ENCODE assay signal across 8 cellular contexts in the genomic region with DNA sequence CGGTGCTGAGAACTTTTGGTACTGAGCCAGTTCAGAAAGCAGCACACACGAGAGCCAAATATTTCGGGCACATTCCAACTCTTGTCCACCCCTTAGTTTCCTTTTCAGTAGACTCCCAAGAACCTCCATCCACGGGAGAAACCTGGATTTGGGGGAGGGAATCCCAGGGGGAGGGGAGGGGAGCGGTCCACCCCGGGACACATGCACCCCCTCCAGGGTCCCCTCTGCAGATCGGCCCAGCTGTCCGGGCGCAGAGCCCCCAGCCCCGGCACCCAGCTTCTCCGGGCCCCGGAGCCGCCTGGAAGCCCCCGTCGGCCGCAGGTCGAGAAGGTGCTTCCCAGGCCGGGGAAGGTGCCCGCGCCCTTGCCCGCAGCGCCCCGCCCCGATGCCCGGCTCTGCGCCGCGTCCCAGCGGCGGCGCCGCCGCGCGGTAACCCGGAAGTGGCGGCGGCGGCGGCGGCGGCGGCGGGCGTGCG. TPM values are rescaled to one million over a fixed set of nuclear protein-coding genes. Genes with fewer than 3 reads are reported as not detected.
DNase-seq lines count a peak whose midpoint lies in the region; ATAC-seq and TF ChIP-seq lines count a peak whose summit lies in the region.

No MANE protein-coding gene starts in this region.

- CTCF ChIA-PET in Calu3 (lab: Charles Lee) = interaction anchor here (0.8 to 4.4 kb wide), 10 partner anchors 10 to 127 kb away, joined by 3 to 26 read pairs (median 6); no protein-coding TSS in a partner anchor

- H3K9me3 Mint-ChIP-seq in Calu3 (ENCODE audit: low read depth, unreplicated experiment) (peaks cover 2% of the 10 kb centered on the region), glutamatergic neuron (ENCODE audit: unreplicated experiment) (peaks cover 11% of the 10 kb centered on the region)
- H3K9me3 Mint-ChIP-seq in activated T-helper 1 cell treated with anti-CD3 and anti-CD28 coated beads, Interleukin-12 subunit alpha, Interleukin-12 subunit beta, Interleukin-2, Interleukin-4 antibody, amounts not matched to agents 30 ng/mL and 10 ng/mL and 1 ng/mL, durations not matched to agents 14 hours and 24 hours and 36 hours = no peaks in the 10 kb centered on the region

- no TSS peak for BruUV-seq in Calu3 (replicated peaks; lab: Mats Ljungman, UMichigan)

- H3K9me3 ChIP-seq in MM.1S (replicated peaks; ENCODE audit: insufficient read depth, low read length) (no peaks in the 10 kb centered on the region), psoas muscle (no peaks in the 10 kb centered on the region)

- no peaks in the 10 kb centered on the region for H3K27me3 ChIP-seq in MM.1S (replicated peaks; ENCODE audit: insufficient read depth, low read length)
- no peaks in the 10 kb centered on the region for H3K27me3 ChIP-seq in psoas muscle (ENCODE audit: insufficient read depth in 3 of 3, low read length in 2 of 3)

- H3K4me1 Mint-ChIP-seq in Calu3 (ENCODE audit: low read depth, unreplicated experiment) = peaks cover 34% of the 10 kb centered on the region
- H3K4me1 Mint-ChIP-seq in activated T-helper 1 cell treated with anti-CD3 and anti-CD28 coated beads, Interleukin-12 subunit alpha, Interleukin-12 subunit beta, Interleukin-2, Interleukin-4 antibody, amounts not matched to agents 30 ng/mL and 10 ng/mL and 1 ng/mL, durations not matched to agents 14 hours and 24 hours and 36 hours (ENCODE audit: low read depth) = peaks cover 22% of the 10 kb centered on the region
- peaks cover 8% of the 10 kb centered on the region for H3K4me1 Mint-ChIP-seq in glutamatergic neuron (ENCODE audit: low read depth, unreplicated experiment)

- H3K4me3 ChIP-seq in MM.1S (ENCODE audit: low read length) (peak overlapping the region; percentile 67), psoas muscle (peak overlapping the region; percentile 78)

- H3K36me3 ChIP-seq in MM.1S (replicated peaks; ENCODE audit: insufficient read depth, low read length) (no peaks in the 10 kb centered on the region), psoas muscle (ENCODE audit: insufficient read depth in 1 of 2, low read depth in 1 of 2) (no peaks in the 10 kb centered on the region)

- intact Hi-C loops in Calu3 (cut with micrococcal nuclease; ENCODE audit: unreplicated experiment) (loop anchor here (5.0 to 10.0 kb wide), 4 partner anchors 48 to 237 kb away; no protein-coding TSS in a partner anchor), psoas muscle (cut with DNase I) (loop anchor here in 1 of 2 donors (2.0 to 10.0 kb wide), 3 partner anchors 78 to 130 kb away; partner anchors contain the start of gene CEMIP)
- intact Hi-C loops in activated T-helper 1 cell treated with anti-CD3 and anti-CD28 coated beads, Interleukin-12 subunit alpha, Interleukin-12 subunit beta, Interleukin-2, Interleukin-4 antibody, amounts not matched to agents 30 ng/mL and 10 ng/mL and 1 ng/mL, durations not matched to agents 14 hours and 24 hours and 36 hours (cut with micrococcal nuclease) = loop anchor here (10.0 kb wide), 1 partner anchor 290 kb away; the partner anchor contains the start of gene MESD

- peak overlapping the region; percentile 93 for H2AFZ ChIP-seq in MM.1S (ENCODE audit: low read length)

- DNase-seq in Calu3 (no peak), MM.1S (peak; percentile 44), glutamatergic neuron (peak; percentile 45), psoas muscle (peak; percentile 32 to 52), SHP77 treated with DMSO at 0.1 percent for 48 hours (lab: John Stamatoyannopoulos, UW) (no peak)
- DNase-seq in activated T-helper 1 cell treated with anti-CD3 and anti-CD28 coated beads, Interleukin-12 subunit alpha, Interleukin-12 subunit beta, Interleukin-2, Interleukin-4 antibody, amounts not matched to agents 30 ng/mL and 10 ng/mL and 1 ng/mL, durations not matched to agents 14 hours and 24 hours and 36 hours (ENCODE audit: low spot score) = no peak

- H3K27ac Mint-ChIP-seq in Calu3 (ENCODE audit: unreplicated experiment) (peak overlapping the region; percentile 60), glutamatergic neuron (ENCODE audit: unreplicated experiment) (peak overlapping the region; percentile 64)
- H3K27ac Mint-ChIP-seq in activated T-helper 1 cell treated with anti-CD3 and anti-CD28 coated beads, Interleukin-12 subunit alpha, Interleukin-12 subunit beta, Interleukin-2, Interleukin-4 antibody, amounts not matched to agents 30 ng/mL and 10 ng/mL and 1 ng/mL, durations not matched to agents 14 hours and 24 hours and 36 hours = peak overlapping the region; percentile 61

- H3K27ac ChIP-seq in MM.1S (ENCODE audit: low read length) = peak overlapping the region; percentile 9; the same call in 1 of the 2 replicates
- H3K27ac ChIP-seq in psoas muscle = peak overlapping the region; percentile 83

- no peaks in the 10 kb centered on the region for H3K27me3 Mint-ChIP-seq in Calu3 (ENCODE audit: unreplicated experiment)
- peaks cover 44% of the 10 kb centered on the region for H3K27me3 Mint-ChIP-seq in activated T-helper 1 cell treated with anti-CD3 and anti-CD28 coated beads, Interleukin-12 subunit alpha, Interleukin-12 subunit beta, Interleukin-2, Interleukin-4 antibody, amounts not matched to agents 30 ng/mL and 10 ng/mL and 1 ng/mL, durations not matched to agents 14 hours and 24 hours and 36 hours (ENCODE audit: insufficient read depth)
- H3K27me3 Mint-ChIP-seq in glutamatergic neuron (ENCODE audit: unreplicated experiment) = peaks cover 12% of the 10 kb centered on the region

- WGBS in psoas muscle, 3 donors = 0 to 1% (median 1%) methylated on average over 14 to 46 of the region's 46 CpGs

- H3K9me2 ChIP-seq in MM.1S (replicated peaks; ENCODE audit: insufficient read depth, low read length) = no peaks in the 10 kb centered on the region

- peaks cover 11% of the 10 kb centered on the region; the same call in 1 of the 2 replicates for H3F3A ChIP-seq in MM.1S (ENCODE audit: insufficient read depth, low read length)

- H3K36me3 Mint-ChIP-seq in Calu3 (ENCODE audit: insufficient read depth, unreplicated experiment) (peaks cover 50% of the 10 kb centered on the region), glutamatergic neuron (ENCODE audit: unreplicated experiment) (no peaks in the 10 kb centered on the region)
- H3K36me3 Mint-ChIP-seq in activated T-helper 1 cell treated with anti-CD3 and anti-CD28 coated beads, Interleukin-12 subunit alpha, Interleukin-12 subunit beta, Interleukin-2, Interleukin-4 antibody, amounts not matched to agents 30 ng/mL and 10 ng/mL and 1 ng/mL, durations not matched to agents 14 hours and 24 hours and 36 hours (ENCODE audit: low read depth) = no peaks in the 10 kb centered on the region

- H3K9ac ChIP-seq in MM.1S (ENCODE audit: low read length) = peak overlapping the region; percentile 64

- TF ChIP-seq CTCF in Calu3 (IDR thresholded peaks at IDR 0.05; ENCODE audit: unreplicated experiment) = no peak
- no peak for TF ChIP-seq CTCF in MM.1S (IDR thresholded peaks at IDR 0.05; ENCODE audit: low read length)
- TF ChIP-seq CTCF in glutamatergic neuron (IDR thresholded peaks at IDR 0.05; ENCODE audit: partially characterized antibody, unreplicated experiment) = no peak
- TF ChIP-seq CTCF in psoas muscle (IDR thresholded peaks at IDR 0.05) = no peak

- H3K4me3 Mint-ChIP-seq in Calu3 (ENCODE audit: low read depth, unreplicated experiment) = peak overlapping the region; percentile 91
- H3K4me3 Mint-ChIP-seq in activated T-helper 1 cell treated with anti-CD3 and anti-CD28 coated beads, Interleukin-12 subunit alpha, Interleukin-12 subunit beta, Interleukin-2, Interleukin-4 antibody, amounts not matched to agents 30 ng/mL and 10 ng/mL and 1 ng/mL, durations not matched to agents 14 hours and 24 hours and 36 hours = peak overlapping the region; percentile 79
- peak overlapping the region; percentile 81 for H3K4me3 Mint-ChIP-seq in glutamatergic neuron (ENCODE audit: unreplicated experiment)

- H3K79me2 ChIP-seq in MM.1S (ENCODE audit: low read length) = peaks cover 39% of the 10 kb centered on the region

- ATAC-seq in GM21717 (IDR thresholded peaks at IDR 0.05; ENCODE audit: unreplicated experiment) (peak; percentile 28), psoas muscle (peak; percentile 37 to 81 (median 61)), HG02852 (IDR thresholded peaks at IDR 0.05; ENCODE audit: unreplicated experiment) (no peak)

- no peaks in the 10 kb centered on the region for H4K20me1 ChIP-seq in MM.1S (ENCODE audit: insufficient read depth, low read length)

- H3K4me2 ChIP-seq in MM.1S (ENCODE audit: low read depth, low read length) = peak overlapping the region; percentile 91

- peaks cover 16% of the 10 kb centered on the region for H3K4me1 ChIP-seq in MM.1S (ENCODE audit: low read length)
- peaks cover 11% of the 10 kb centered on the region for H3K4me1 ChIP-seq in psoas muscle

RNA-seq across cellular contexts. Expression of gene ABHD17C, which starts 0.4 kb away (rescaled TPM):
- 69.4 and 69.7 TPM in 2 replicates for total RNA-seq in Calu3 (2022)
- 4.7 and 5.0 TPM in 2 replicates for total RNA-seq in activated T-helper 1 cell treated with anti-CD3 and anti-CD28 coated beads, Interleukin-12 subunit alpha, Interleukin-12 subunit beta, Interleukin-2, Interleukin-4 antibody, amounts not matched to agents 30 ng/mL and 10 ng/mL and 1 ng/mL, durations not matched to agents 14 hours and 24 hours and 36 hours
- 6.8 TPM for total RNA-seq in glutamatergic neuron (ENCODE audit: unreplicated experiment)
- total RNA-seq in psoas muscle = 1 to 10 TPM; 1.1 to 2.9 (median 2.1) TPM
- 1 to 10 TPM; 1.5 to 3.7 (median 3.3) TPM for polyA plus RNA-seq in psoas muscle

Comparison
In these comparisons a context has a peak if more than half of its experiments do, and no peak if none do; other contexts are left out.
1. DNase-seq: peak in MM.1S (single experiment), glutamatergic neuron (single experiment) and psoas muscle (2 of 2); none in Calu3 (single experiment), activated T-helper 1 cell treated with anti-CD3 and anti-CD28 coated beads, Interleukin-12 subunit alpha, Interleukin-12 subunit beta, Interleukin-2, Interleukin-4 antibody, amounts not matched to agents 30 ng/mL and 10 ng/mL and 1 ng/mL, durations not matched to agents 14 hours and 24 hours and 36 hours (single experiment) and SHP77 treated with DMSO at 0.1 percent for 48 hours (single experiment).
2. Peak in every context shown above with its lines, with median percentiles within 50 percentile points of each other: H3K27ac Mint-ChIP-seq and H3K4me3 Mint-ChIP-seq.